Comparison of ENCODE assay signal across 1 cellular context in the genomic region with DNA sequence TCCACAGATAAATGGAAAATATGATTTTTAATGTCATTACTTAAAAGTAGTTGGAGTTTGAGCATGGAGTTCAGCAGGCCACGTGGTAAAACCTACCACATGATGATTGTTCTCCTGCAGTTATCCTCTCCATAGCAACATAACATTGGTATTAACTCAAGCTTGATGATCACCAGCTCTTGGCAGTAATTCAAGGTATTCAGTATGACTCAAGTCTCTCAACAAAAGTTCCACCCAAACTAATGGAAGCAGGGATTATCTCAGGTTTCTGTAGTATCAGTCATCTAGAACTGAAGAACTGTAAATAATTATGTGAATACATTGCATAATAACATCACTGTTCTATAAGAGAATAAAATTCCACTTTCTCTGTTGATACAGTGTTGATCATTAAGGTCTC.
TF ChIP-seq lines count a peak whose summit lies in the region.

No MANE protein-coding gene starts in this region.

TF ChIP-seq in SK-N-SH, 30 proteins besides CTCF, POLR2A, EP300 and RAD21 (continued from another document):
- no peak for TF ChIP-seq USF2 (IDR thresholded peaks at IDR 0.05; ENCODE audit: borderline replicate concordance, low read depth, low read length)
- no peak for TF ChIP-seq MXI1 (IDR thresholded peaks at IDR 0.05; ENCODE audit: low read depth, low read length)
- no peak for TF ChIP-seq EZH2phosphoT487 (IDR thresholded peaks at IDR 0.05; ENCODE audit: borderline replicate concordance, low read depth)
- no peak for TF ChIP-seq GATA2 (CRISPR knock-in tag; IDR thresholded peaks at IDR 0.05)
- TF ChIP-seq REST (IDR thresholded peaks at IDR 0.05; ENCODE audit: low read depth, low read length), result no peak
- peak; percentile 80 for TF ChIP-seq TCF12 (IDR thresholded peaks at IDR 0.05)
- TF ChIP-seq POLR2AphosphoS5 (IDR thresholded peaks at IDR 0.05; ENCODE audit: low read depth, low read length), result peak; percentile 18; the same call in 1 of the 2 replicates
- no peak for TF ChIP-seq ZBTB33 (IDR thresholded peaks at IDR 0.05; ENCODE audit: borderline replicate concordance, low read depth)
- TF ChIP-seq NFIC (IDR thresholded peaks at IDR 0.05; ENCODE audit: borderline replicate concordance), result peak; percentile 77
- TF ChIP-seq, protein P1, sequence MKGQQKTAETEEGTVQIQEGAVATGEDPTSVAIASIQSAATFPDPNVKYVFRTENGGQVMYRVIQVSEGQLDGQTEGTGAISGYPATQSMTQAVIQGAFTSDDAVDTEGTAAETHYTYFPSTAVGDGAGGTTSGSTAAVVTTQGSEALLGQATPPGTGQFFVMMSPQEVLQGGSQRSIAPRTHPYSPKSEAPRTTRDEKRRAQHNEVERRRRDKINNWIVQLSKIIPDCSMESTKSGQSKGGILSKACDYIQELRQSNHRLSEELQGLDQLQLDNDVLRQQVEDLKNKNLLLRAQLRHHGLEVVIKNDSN (IDR thresholded peaks at IDR 0.05; ENCODE audit: borderline replicate concordance, low read depth), result peak; percentile 82
- TF ChIP-seq MAX (IDR thresholded peaks at IDR 0.05; ENCODE audit: low read depth), result peak; percentile 75
- no peak for TF ChIP-seq MEF2A (IDR thresholded peaks at IDR 0.05; ENCODE audit: borderline replicate concordance, low read depth)
- TF ChIP-seq FOSL2 (IDR thresholded peaks at IDR 0.05; ENCODE audit: borderline replicate concordance, low read depth), result peak; percentile 59; the same call in 1 of the 2 replicates
- TF ChIP-seq FOXM1 (IDR thresholded peaks at IDR 0.05; ENCODE audit: low read depth), result no peak
- TF ChIP-seq FOXJ3 (CRISPR knock-in tag; IDR thresholded peaks at IDR 0.05), result no peak
